6 cellular contexts compared by ENCODE assay signal in the genomic region with DNA sequence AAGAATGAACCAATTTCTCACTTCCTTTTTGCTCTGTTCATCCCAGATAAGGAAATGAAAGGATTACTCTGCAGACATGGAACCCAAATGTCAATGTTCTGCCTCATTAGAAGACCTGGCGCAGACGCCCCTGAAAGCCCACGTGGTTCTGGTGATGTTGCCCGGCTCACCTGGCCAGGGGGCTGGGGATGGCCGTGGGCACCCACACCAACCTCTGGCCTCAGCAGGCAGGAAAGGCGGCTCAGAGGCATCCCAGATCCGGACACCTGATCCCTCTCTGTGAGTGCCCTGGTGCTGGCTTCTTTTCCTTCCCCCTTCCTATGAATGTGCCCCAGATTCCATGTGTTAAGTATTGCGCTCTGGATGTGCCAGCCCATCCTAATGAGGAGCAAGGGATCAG. TPM values are rescaled to one million over a fixed set of nuclear protein-coding genes. Genes with fewer than 3 reads are reported as not detected.
"Had no signal": no experiment of that assay in that cellular context is flagged by ENCODE, and none has a peak within 500 bp of the region (broad histone marks: within the 10 kb centered on the region; RNA-seq: fewer than 3 reads in every experiment).

No MANE protein-coding gene starts in this region.

- H3K27me3 Mint-ChIP-seq: IgD-negative memory B cell had no signal

- DNase-seq: H9, HCEC 1CT, KBM-7 had no signal

- H3K4me1 Mint-ChIP-seq: GM23338, IgD-negative memory B cell had no signal

- H3K4me3 Mint-ChIP-seq: GM23338, H9, IgD-negative memory B cell had no signal

- ATAC-seq: GM23338, HepG2 had no signal

- H3K36me3 Mint-ChIP-seq: IgD-negative memory B cell had no signal

- H3K27ac Mint-ChIP-seq: GM23338, H9, IgD-negative memory B cell had no signal

RNA-seq across cellular contexts. Expression of gene CDH4, which starts 33.6 kb away (rescaled TPM):
- polyA plus RNA-seq: HepG2, IgD-negative memory B cell had no signal
